ENCODE assay signal across 29 cellular contexts in the genomic region with DNA sequence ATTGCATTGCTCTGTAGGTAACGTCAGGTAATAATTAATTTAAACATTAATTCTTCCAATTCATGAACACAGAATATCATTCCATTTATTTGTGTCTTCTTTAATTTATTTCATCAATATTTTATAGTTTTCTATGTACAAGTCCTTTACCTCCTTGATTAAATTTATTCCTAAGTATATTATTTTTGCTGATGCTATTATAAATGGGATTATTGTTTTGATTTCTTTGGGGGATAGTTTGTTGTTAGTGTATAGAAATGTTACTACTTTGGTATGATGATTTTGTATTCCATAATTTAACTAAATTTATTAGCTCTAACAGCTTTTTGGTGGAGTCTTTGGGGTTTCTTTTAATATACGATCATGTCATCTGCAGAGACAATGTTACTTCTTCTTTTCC.
"Had no signal": no experiment of that assay in that cellular context is flagged by ENCODE, and none has a peak within 500 bp of the region (broad histone marks: within the 10 kb centered on the region; RNA-seq: fewer than 3 reads in every experiment).

No MANE protein-coding gene starts in this region.

- H3K4me1 ChIP-seq: body of pancreas, colonic mucosa, esophagus squamous epithelium, heart right ventricle, left ventricle myocardium inferior, parathyroid adenoma, psoas muscle, sigmoid colon, suprapubic skin, tibial artery had no signal

- H3K27ac ChIP-seq: body of pancreas, colonic mucosa, epithelial cell of prostate, esophagus squamous epithelium, heart right ventricle, left ventricle myocardium inferior, parathyroid adenoma, psoas muscle, sigmoid colon, suprapubic skin, tibial artery had no signal

- H3K9me3 Mint-ChIP-seq: T-helper 2 cell treated with Interferon-gamma antibody and Interleukin-4, amounts not matched to agents 5 μg/mL and 100 μg/mL, for 36 hours had no signal

- H3K9ac ChIP-seq: parathyroid adenoma had no signal

- H3K27me3 Mint-ChIP-seq: activated CD4-positive, alpha-beta T cell treated with anti-CD3 and anti-CD28 coated beads for 36 hours had no signal

- H3K9me3 ChIP-seq: body of pancreas, colonic mucosa, esophagus squamous epithelium, psoas muscle, sigmoid colon, suprapubic skin, tibial artery had no signal

- H3K79me2 ChIP-seq: parathyroid adenoma had no signal

- H3K27me3 ChIP-seq: body of pancreas, colonic mucosa, esophagus squamous epithelium, heart right ventricle, sigmoid colon, suprapubic skin, tibial artery had no signal

- H2AFZ ChIP-seq: parathyroid adenoma had no signal

- ATAC-seq: activated CD4-positive, alpha-beta T cell treated with anti-CD3 and anti-CD28 coated beads for 36 hours; body of pancreas; heart right ventricle; psoas muscle had no signal

- DNase-seq: activated CD4-positive, alpha-beta T cell treated with anti-CD3 and anti-CD28 coated beads for 36 hours; activated CD4-positive, alpha-beta T cell treated with anti-CD3 and anti-CD28 coated beads, Interleukin-2, amount 50 U/mL, for 4 hours; activated CD4-positive, CD25-positive, alpha-beta regulatory T cell; activated CD8-positive, alpha-beta memory T cell treated with anti-CD3 and anti-CD28 coated beads, Interleukin-2, amount 50 U/mL, for 4 hours; activated naive CD4-positive, alpha-beta T cell; activated T-cell treated with anti-CD3 and anti-CD28 coated beads, Interleukin-2, amount 50 U/mL, for 48 hours; aorta; body of pancreas; cerebellar nuclear complex; colonic mucosa; effector CD8-positive, alpha-beta T cell; esophagus squamous epithelium; foreskin melanocyte; heart right ventricle; left ventricle myocardium inferior; mesendoderm; psoas muscle; sigmoid colon; small intestine; stimulated activated CD4-positive, alpha-beta T cell treated with anti-CD3 and anti-CD28 coated beads, Interleukin-4, amount 100 ng/mL, for 24 hours; stimulated activated naive CD4-positive, alpha-beta T cell; tibial artery had no signal

- H3K4me3 Mint-ChIP-seq: activated CD4-positive, alpha-beta T cell treated with anti-CD3 and anti-CD28 coated beads for 36 hours; T-helper 2 cell treated with Interferon-gamma antibody and Interleukin-4, amounts not matched to agents 5 μg/mL and 100 μg/mL, for 36 hours had no signal

- H3K36me3 ChIP-seq: colonic mucosa, esophagus squamous epithelium, heart right ventricle, left ventricle myocardium inferior, sigmoid colon, suprapubic skin, tibial artery had no signal

- FAIRE-seq: endometrium, islet of Langerhans, small intestine had no signal

- H3K4me3 ChIP-seq: body of pancreas, colonic mucosa, esophagus squamous epithelium, heart right ventricle, left ventricle myocardium inferior, lung, psoas muscle, sigmoid colon, suprapubic skin, tibial artery had no signal

- H3K27ac Mint-ChIP-seq: T-helper 2 cell treated with Interferon-gamma antibody and Interleukin-4, amounts not matched to agents 5 μg/mL and 100 μg/mL, for 36 hours had no signal
